14 cellular contexts compared by ENCODE assay signal in the genomic region with DNA sequence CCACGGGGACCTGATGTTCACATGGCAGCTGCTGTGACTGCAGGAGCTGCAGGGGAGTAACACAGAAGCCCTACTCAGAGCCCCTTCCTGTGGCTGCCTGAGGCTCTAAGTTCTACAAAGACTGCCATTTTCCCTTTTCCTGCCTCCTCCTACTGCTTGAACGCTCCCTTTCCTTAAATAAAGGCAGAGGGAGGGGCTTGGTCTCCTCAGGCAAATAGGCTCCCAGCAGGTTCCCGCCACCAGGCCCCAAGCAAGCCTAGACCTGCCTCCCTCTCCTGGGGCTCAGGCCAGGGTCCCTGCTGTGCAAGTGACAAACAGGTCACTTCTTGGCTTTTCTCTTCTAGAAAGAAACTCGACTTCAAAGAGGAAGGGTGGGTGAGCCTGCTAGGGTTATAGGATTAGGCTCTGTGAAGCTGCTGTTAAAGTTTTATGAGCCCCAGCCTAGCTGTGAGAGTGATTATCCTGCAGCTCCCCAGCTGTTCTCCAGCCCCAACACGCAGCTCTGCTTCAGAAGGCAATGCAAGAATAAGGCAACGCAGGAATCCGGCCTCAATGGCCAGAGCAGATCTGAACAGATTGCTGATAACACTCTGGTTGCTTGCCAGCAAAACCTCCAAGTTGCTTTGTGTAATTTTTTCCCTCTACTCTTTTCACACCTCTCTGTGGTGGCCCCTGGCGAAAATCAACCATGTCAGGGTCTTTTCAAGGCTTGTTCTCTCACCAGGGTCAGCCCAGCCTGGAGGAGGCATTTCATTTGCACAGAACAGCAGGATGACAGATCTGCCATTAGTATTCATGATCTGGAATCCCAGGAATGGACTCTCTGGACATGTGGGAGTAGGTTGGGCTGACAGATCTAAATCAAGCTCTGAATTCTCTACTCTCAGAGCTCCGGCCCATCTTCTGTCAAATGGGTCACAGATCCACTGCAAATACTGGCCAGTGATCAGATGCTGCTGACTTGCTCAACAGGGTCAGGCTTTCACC.
A peak's percentile ranks its signal among the peaks of the same experiment; 100 is the strongest.
DNase-seq lines count a peak whose midpoint lies in the region; TF ChIP-seq lines count a peak whose summit lies in the region.
"Had no signal": no experiment of that assay in that cellular context is flagged by ENCODE, and none has a peak within 500 bp of the region (broad histone marks: within the 10 kb centered on the region; RNA-seq: fewer than 3 reads in every experiment).

No MANE protein-coding gene starts in this region.

- H2AFZ ChIP-seq in neuronal stem cell (ENCODE audit: low read length): peak overlapping the region; percentile 82

- no peak overlapping the region for H3K23ac ChIP-seq in neuronal stem cell (ENCODE audit: low read depth, low read length, poor library complexity)

- H3K9me3 ChIP-seq in HAP-1 (no peaks in the 10 kb centered on the region), ectodermal cell (ENCODE audit: control insufficient read depth, low read length) (no peaks in the 10 kb centered on the region), neuronal stem cell (replicated peaks in 1 of 2; ENCODE audit: control insufficient read depth in 2 of 2, insufficient read depth in 1 of 2, low read depth in 1 of 2, low read length in 2 of 2) (peaks cover 0 to 5% of the 10 kb centered on the region in 2 donors), tibial artery (no peaks in the 10 kb centered on the region)

- H2BK12ac ChIP-seq in neuronal stem cell (ENCODE audit: low read length): no peak overlapping the region

- no peak overlapping the region for H4K8ac ChIP-seq in neuronal stem cell (ENCODE audit: low read depth, low read length)

- no peak overlapping the region for H4K91ac ChIP-seq in neuronal stem cell (ENCODE audit: low read depth, low read length, poor library complexity)

- H3K14ac ChIP-seq in neuronal stem cell (ENCODE audit: low read length): no peak overlapping the region

- H2BK15ac ChIP-seq in neuronal stem cell (ENCODE audit: low read length): no peak overlapping the region

- H3K9ac ChIP-seq in neuronal stem cell (ENCODE audit: low read depth, low read length, poor library complexity): no peak overlapping the region

- no peaks in the 10 kb centered on the region for H3K79me1 ChIP-seq in neuronal stem cell (ENCODE audit: low read depth, low read length)

- no peak overlapping the region for H2AK5ac ChIP-seq in neuronal stem cell (ENCODE audit: low read depth, low read length)

- H3K27me3 ChIP-seq in HAP-1 (ENCODE audit: low read depth) (no peaks in the 10 kb centered on the region), ectodermal cell (ENCODE audit: control insufficient read depth, insufficient read depth, low read length, poor library complexity, severe bottlenecking) (no peaks in the 10 kb centered on the region), neuronal stem cell (ENCODE audit: control insufficient read depth in 3 of 3, insufficient read depth in 3 of 3, low read depth in 1 of 3, low read length in 3 of 3) (peaks cover 0 to 2% (median 0%) of the 10 kb centered on the region in 3 experiments), tibial artery (peaks cover 0 to 2% of the 10 kb centered on the region in 2 donors)

- WGBS in ectodermal cell, 2 experiments: 9 to 13% methylated on average over 9 of the region's 9 CpGs
- no CpG with 5 or more reads among the region's 9 CpGs for WGBS in neuronal stem cell (ENCODE audit: extremely low coverage in 2 of 2, insufficient read length in 2 of 2, insufficient replicate concordance in 1 of 2), 2 donors

- peak; percentile 9 to 61 for DNase-seq in HAP-1 (ENCODE audit: low spot score in 2 of 2)
- DNase-seq in NCI-H2227 (lab: John Stamatoyannopoulos, UW; ENCODE audit: unreplicated experiment): peak; percentile 55
- DNase-seq in neuronal stem cell (ENCODE audit: low spot score): peak; percentile 56
- DNase-seq in tibial artery: no peak
- DNase-seq in T-helper 9 cell: no peak
- no peak for DNase-seq in DMS53 treated with DMSO at 0.1 percent for 48 hours (lab: John Stamatoyannopoulos, UW; ENCODE audit: unreplicated experiment)
- no peak for DNase-seq in effector CD4-positive, alpha-beta T cell
- DNase-seq: activated CD4-positive, CD25-positive, alpha-beta regulatory T cell; C1 segment of cervical spinal cord; Karpas-422; naive B cell; NCI-H2081; PC-3 had no signal

- peak overlapping the region; percentile 90 for H3K18ac ChIP-seq in neuronal stem cell (ENCODE audit: low read length)

- H3K27ac ChIP-seq in ectodermal cell (ENCODE audit: insufficient read depth, low read depth, low read length, poor library complexity, severe bottlenecking) (peak overlapping the region; percentile 91), neuronal stem cell (replicated peaks; ENCODE audit: low read length) (peak overlapping the region; percentile 64), tibial artery (no peak overlapping the region)

- TF ChIP-seq CTCF in tibial artery (IDR thresholded peaks at IDR 0.05): no peak

- H3K4me2 ChIP-seq in neuronal stem cell (ENCODE audit: insufficient read depth, low read length, poor library complexity, severe bottlenecking): peak overlapping the region; percentile 28

- in situ Hi-C loops in HAP-1 (cut with MboI; ENCODE audit: low sequenced_read_pairs): no loop called here

- H3K4me1 ChIP-seq in HAP-1 (no peaks in the 10 kb centered on the region), ectodermal cell (ENCODE audit: control insufficient read depth, insufficient read depth, low read length) (peaks cover 47% of the 10 kb centered on the region), neuronal stem cell (ENCODE audit: control insufficient read depth in 2 of 2, insufficient read depth in 1 of 2, low read depth in 1 of 2, low read length in 2 of 2) (peaks cover 16 to 30% of the 10 kb centered on the region in 2 donors), tibial artery (no peaks in the 10 kb centered on the region)

- no peak overlapping the region for H3K4ac ChIP-seq in neuronal stem cell (ENCODE audit: low read length)

- H2BK5ac ChIP-seq in neuronal stem cell (ENCODE audit: low read length): no peak overlapping the region

- intact Hi-C loops in tibial artery (cut with DNase I; ENCODE audit: low total_unique reads): no loop called here

- H3K4me3 ChIP-seq in HAP-1: no peak overlapping the region
- no peak overlapping the region for H3K4me3 ChIP-seq in ectodermal cell (ENCODE audit: insufficient read depth, low read depth, low read length)
- H3K4me3 ChIP-seq in neuronal stem cell (ENCODE audit: low read length in 2 of 2): peak overlapping the region in 1 of 2 donors; percentile 5
- H3K4me3 ChIP-seq in tibial artery: no peak overlapping the region

- H2BK120ac ChIP-seq in neuronal stem cell (ENCODE audit: low read depth, low read length): no peak overlapping the region

- H3K36me3 ChIP-seq in HAP-1 (replicated peaks) (no peaks in the 10 kb centered on the region), ectodermal cell (ENCODE audit: control insufficient read depth, insufficient read depth, low read length) (no peaks in the 10 kb centered on the region), neuronal stem cell (replicated peaks in 1 of 2; ENCODE audit: control insufficient read depth in 2 of 2, insufficient read depth in 2 of 2, low read length in 2 of 2) (no peaks in the 10 kb centered on the region), tibial artery (no peaks in the 10 kb centered on the region)

Comparison
In these comparisons a context has a peak if more than half of its experiments do, and no peak if none do; other contexts are left out.
1. DNase-seq: peak in HAP-1 (2 of 2), NCI-H2227 (single experiment) and neuronal stem cell (single experiment); none in tibial artery (0 of 2), T-helper 9 cell (single experiment), DMS53 treated with DMSO at 0.1 percent for 48 hours (single experiment) and effector CD4-positive, alpha-beta T cell (single experiment).
2. H3K27ac ChIP-seq: peak in ectodermal cell (single experiment) and neuronal stem cell (single experiment); none in tibial artery (0 of 2).